7 cellular contexts compared by ENCODE assay signal in the genomic region with DNA sequence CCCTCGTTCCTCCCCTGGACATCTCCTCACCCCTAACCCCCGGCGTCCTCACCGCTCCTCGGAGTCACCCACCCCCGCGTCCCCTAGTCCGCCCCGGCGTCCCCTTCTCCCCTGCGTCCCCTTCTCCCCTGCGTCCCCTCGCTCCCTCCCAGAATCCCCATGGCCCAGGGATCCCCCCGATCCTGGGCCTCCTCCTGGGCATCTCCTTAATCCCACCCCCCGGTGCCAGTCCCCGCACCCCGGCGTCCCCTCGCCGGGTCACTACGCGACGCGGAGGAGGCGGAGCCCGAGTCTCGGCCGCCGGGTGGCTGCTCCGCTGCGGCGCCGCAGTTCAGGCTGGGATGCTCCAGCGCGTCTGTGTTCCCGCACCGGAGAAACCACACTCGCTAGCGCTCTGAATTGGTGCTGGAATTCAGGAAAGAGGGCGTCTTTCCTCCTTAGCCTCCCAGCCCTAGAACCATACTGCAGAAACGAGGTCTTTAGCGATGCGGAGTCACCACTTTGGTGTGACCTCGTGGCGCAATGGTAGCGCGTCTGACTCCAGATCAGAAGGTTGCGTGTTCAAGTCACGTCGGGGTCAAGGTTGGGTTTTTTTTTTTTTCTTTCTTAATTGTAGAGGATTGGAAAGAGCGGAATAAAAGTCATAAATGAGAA.
DNase-seq lines count a peak whose midpoint lies in the region; ATAC-seq and TF ChIP-seq lines count a peak whose summit lies in the region.

No MANE protein-coding gene starts in this region.

- H3K4me3 ChIP-seq in choroid plexus epithelial cell (ENCODE audit: low read depth, low read length): peak overlapping the region; percentile 73

- ATAC-seq in GM18517 (IDR thresholded peaks at IDR 0.05; ENCODE audit: unreplicated experiment): peak; percentile 68
- peak; percentile 61 for ATAC-seq in HG03097 (IDR thresholded peaks at IDR 0.05; ENCODE audit: low FRiP score, unreplicated experiment)

- TF ChIP-seq CTCF in choroid plexus epithelial cell (conservative IDR thresholded peaks at IDR 0.05; ENCODE audit: low read depth, low read length): no peak

- peak; percentile 76 for DNase-seq in NCI-H345 (lab: John Stamatoyannopoulos, UW)
- DNase-seq in activated CD4-positive, alpha-beta T cell treated with anti-CD3 and anti-CD28 coated beads for 4 hours: peak; percentile 78 to 86
- peak; percentile 93 for DNase-seq in choroid plexus epithelial cell (ENCODE audit: low read depth)
- peak; percentile 81 for DNase-seq in kidney glomerular epithelial cell (lab: John Stamatoyannopoulos, UW)
- DNase-seq in stimulated activated CD4-positive, alpha-beta T cell treated with anti-CD3 and anti-CD28 coated beads, Interleukin-15, amount 100 ng/mL, for 24 hours: peak; percentile 79

Comparison
In these comparisons a context has a peak if more than half of its experiments do, and no peak if none do; other contexts are left out.
1. Peak in every context shown above with its lines: DNase-seq, ATAC-seq and H3K4me3 ChIP-seq.